1 cellular context compared by ENCODE assay signal in the genomic region with DNA sequence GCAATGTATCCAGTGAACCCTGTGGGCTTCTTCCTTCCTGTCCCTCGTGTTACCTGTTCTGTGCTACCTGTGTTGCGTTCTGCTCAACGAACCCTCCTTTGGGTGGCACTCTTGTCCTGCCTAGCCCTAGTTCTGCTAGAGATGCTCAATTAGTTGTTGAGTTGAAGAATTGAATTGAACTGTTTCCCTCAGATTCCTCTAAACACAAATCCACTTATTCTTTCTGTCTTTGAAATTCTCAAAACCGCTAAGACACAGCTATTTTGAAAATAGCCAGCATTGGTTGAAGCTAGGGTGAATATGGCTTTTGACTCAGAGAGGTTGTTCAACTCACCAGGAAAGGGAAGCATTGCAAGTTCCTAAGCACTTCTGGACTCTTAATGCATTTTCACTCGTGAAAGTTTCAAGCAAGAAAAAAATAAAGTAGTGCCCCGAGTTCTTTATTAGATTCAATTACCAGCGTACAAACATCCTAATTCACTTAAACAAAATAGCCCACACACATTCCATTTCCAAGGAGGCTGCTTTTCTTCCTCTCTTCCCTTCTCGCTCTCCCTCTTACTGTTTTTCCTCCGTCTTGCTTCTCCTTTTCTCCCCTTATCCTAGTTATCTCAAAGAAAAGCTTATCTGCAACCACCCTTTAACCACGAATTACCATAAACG.
TF ChIP-seq lines count a peak whose summit lies in the region.

No MANE protein-coding gene starts in this region.

TF ChIP-seq in GM12878, 131 proteins besides CTCF, POLR2A, EP300 and RAD21:
- TF ChIP-seq, protein P1, sequence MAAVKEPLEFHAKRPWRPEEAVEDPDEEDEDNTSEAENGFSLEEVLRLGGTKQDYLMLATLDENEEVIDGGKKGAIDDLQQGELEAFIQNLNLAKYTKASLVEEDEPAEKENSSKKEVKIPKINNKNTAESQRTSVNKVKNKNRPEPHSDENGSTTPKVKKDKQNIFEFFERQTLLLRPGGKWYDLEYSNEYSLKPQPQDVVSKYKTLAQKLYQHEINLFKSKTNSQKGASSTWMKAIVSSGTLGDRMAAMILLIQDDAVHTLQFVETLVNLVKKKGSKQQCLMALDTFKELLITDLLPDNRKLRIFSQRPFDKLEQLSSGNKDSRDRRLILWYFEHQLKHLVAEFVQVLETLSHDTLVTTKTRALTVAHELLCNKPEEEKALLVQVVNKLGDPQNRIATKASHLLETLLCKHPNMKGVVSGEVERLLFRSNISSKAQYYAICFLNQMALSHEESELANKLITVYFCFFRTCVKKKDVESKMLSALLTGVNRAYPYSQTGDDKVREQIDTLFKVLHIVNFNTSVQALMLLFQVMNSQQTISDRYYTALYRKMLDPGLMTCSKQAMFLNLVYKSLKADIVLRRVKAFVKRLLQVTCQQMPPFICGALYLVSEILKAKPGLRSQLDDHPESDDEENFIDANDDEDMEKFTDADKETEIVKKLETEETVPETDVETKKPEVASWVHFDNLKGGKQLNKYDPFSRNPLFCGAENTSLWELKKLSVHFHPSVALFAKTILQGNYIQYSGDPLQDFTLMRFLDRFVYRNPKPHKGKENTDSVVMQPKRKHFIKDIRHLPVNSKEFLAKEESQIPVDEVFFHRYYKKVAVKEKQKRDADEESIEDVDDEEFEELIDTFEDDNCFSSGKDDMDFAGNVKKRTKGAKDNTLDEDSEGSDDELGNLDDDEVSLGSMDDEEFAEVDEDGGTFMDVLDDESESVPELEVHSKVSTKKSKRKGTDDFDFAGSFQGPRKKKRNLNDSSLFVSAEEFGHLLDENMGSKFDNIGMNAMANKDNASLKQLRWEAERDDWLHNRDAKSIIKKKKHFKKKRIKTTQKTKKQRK (IDR thresholded peaks at IDR 0.05; ENCODE audit: low read depth, low read length) = no peak
- TF ChIP-seq, protein P2, sequence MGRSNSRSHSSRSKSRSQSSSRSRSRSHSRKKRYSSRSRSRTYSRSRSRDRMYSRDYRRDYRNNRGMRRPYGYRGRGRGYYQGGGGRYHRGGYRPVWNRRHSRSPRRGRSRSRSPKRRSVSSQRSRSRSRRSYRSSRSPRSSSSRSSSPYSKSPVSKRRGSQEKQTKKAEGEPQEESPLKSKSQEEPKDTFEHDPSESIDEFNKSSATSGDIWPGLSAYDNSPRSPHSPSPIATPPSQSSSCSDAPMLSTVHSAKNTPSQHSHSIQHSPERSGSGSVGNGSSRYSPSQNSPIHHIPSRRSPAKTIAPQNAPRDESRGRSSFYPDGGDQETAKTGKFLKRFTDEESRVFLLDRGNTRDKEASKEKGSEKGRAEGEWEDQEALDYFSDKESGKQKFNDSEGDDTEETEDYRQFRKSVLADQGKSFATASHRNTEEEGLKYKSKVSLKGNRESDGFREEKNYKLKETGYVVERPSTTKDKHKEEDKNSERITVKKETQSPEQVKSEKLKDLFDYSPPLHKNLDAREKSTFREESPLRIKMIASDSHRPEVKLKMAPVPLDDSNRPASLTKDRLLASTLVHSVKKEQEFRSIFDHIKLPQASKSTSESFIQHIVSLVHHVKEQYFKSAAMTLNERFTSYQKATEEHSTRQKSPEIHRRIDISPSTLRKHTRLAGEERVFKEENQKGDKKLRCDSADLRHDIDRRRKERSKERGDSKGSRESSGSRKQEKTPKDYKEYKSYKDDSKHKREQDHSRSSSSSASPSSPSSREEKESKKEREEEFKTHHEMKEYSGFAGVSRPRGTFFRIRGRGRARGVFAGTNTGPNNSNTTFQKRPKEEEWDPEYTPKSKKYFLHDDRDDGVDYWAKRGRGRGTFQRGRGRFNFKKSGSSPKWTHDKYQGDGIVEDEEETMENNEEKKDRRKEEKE (IDR thresholded peaks at IDR 0.05) = no peak
- 0 out of 2 replicates have a peak, but pooled peaks have one; percentile 8 for TF ChIP-seq BMI1 (IDR thresholded peaks at IDR 0.05; ENCODE audit: borderline replicate concordance)
- TF ChIP-seq SREBF1 (IDR thresholded peaks at IDR 0.05; ENCODE audit: low read length) = no peak
- TF ChIP-seq MEF2B (IDR thresholded peaks at IDR 0.05; ENCODE audit: partially characterized antibody, poor library complexity, severe bottlenecking) = no peak
- no peak for TF ChIP-seq CBFB (IDR thresholded peaks at IDR 0.05; ENCODE audit: low read depth)
- TF ChIP-seq NRF1 (conservative IDR thresholded peaks at IDR 0.05; ENCODE audit: low read depth, low read length) = no peak
- TF ChIP-seq SRF (IDR thresholded peaks at IDR 0.05; ENCODE audit: low read depth in 2 of 2, low read length in 2 of 2) = no peak
- peak; percentile 28; the same call in 1 of the 2 replicates for TF ChIP-seq SMC3 (IDR thresholded peaks at IDR 0.05; ENCODE audit: borderline replicate concordance, low read length)
- no peak for TF ChIP-seq CREM (IDR thresholded peaks at IDR 0.05; ENCODE audit: low read depth)
- no peak for TF ChIP-seq GATAD2B (conservative IDR thresholded peaks at IDR 0.05; ENCODE audit: low read depth)
- TF ChIP-seq POU2F2 (IDR thresholded peaks at IDR 0.05; ENCODE audit: borderline replicate concordance, low read depth, low read length) = no peak
TF ChIP-seq in GM12878: peak in this region for 2.
